22 cellular contexts compared by ENCODE assay signal in the genomic region with DNA sequence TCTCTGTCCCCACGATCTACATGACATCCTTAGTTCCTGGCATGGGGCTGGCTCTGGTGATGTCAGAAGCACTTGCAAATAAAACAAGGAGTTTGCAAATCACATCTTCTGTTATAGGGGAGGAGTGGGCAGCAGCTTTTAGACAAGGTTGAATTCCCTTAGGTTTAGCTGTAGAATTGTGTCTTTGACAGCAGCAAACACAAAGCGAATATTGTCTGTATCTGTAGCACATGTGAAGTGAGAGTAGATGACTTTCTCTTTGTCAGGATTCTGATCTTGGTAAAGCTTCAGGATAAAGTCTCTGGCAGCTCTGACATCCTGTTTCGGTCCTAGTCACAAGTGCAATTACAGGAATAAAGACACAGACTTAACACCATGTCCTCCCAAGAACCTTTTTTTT.
"Had no signal": no experiment of that assay in that cellular context is flagged by ENCODE, and none has a peak within 500 bp of the region (broad histone marks: within the 10 kb centered on the region; RNA-seq: fewer than 3 reads in every experiment).

No MANE protein-coding gene starts in this region.

- ATAC-seq: stimulated activated effector memory CD8-positive, alpha-beta T cell treated with anti-CD3 and anti-CD28 coated beads, Interleukin-12 subunit alpha, Interleukin-12 subunit beta, amount 100 ng/mL, for 72 hours; stimulated activated memory B cell treated with anti-CD40 and anti-IgM and Interleukin-4, amounts not matched to agents 10 μg/mL and 1 μg/mL and 100 μg/mL, for 72 hours; stimulated activated naive B cell treated with anti-CD40 and anti-IgM and Interleukin-4, amounts not matched to agents 10 μg/mL and 1 μg/mL and 100 μg/mL, for 72 hours; stimulated activated naive CD8-positive, alpha-beta T cell treated with anti-CD3 and anti-CD28 coated beads, Interleukin-15, amount 100 ng/mL, for 72 hours; stimulated activated naive CD8-positive, alpha-beta T cell treated with anti-CD3 and anti-CD28 coated beads, Interleukin-15, Interleukin-2, amounts not matched to agents 100 U/mL and 50 U/mL, for 24 hours; upper lobe of right lung had no signal

- DNase-seq: stimulated activated CD4-positive, alpha-beta T cell treated with anti-CD3 and anti-CD28 coated beads, Interleukin-2, amount 100 ng/mL, for 48 hours; stimulated activated CD4-positive, alpha-beta T cell treated with anti-CD3 and anti-CD28 coated beads, Interleukin-4, amount 100 ng/mL, for 1 hour; stimulated activated CD4-positive, alpha-beta T cell treated with anti-CD3 and anti-CD28 coated beads, Interleukin-4, amount 100 ng/mL, for 24 hours; stimulated activated CD4-positive, alpha-beta T cell treated with anti-CD3 and anti-CD28 coated beads, Interleukin-4, amount 100 ng/mL, for 4 hours; stimulated activated CD8-positive, alpha-beta memory T cell treated with anti-CD3 and anti-CD28 coated beads, Interleukin-4, amount 100 ng/mL, for 48 hours; stimulated activated naive B cell treated with anti-CD40 and anti-IgM and Interleukin-4, amounts not matched to agents 10 μg/mL and 1 μg/mL and 100 μg/mL, for 72 hours; stimulated activated naive CD4-positive, alpha-beta T cell; stimulated activated naive CD4-positive, alpha-beta T cell treated with Interleukin-2 at 50 U/mL for 16 hours; stimulated activated naive CD8-positive, alpha-beta T cell treated with anti-CD3 and anti-CD28 coated beads, Interleukin-15, amount 100 ng/mL, for 72 hours; stimulated activated naive CD8-positive, alpha-beta T cell treated with anti-CD3 and anti-CD28 coated beads, Interleukin-15, Interleukin-2, amounts not matched to agents 100 U/mL and 50 U/mL, for 24 hours; stomach; substantia nigra; testis; thyroid gland; tibial artery; transverse colon; trophoblast cell; upper lobe of left lung; upper lobe of right lung; uterus had no signal
